In the genomic region with DNA sequence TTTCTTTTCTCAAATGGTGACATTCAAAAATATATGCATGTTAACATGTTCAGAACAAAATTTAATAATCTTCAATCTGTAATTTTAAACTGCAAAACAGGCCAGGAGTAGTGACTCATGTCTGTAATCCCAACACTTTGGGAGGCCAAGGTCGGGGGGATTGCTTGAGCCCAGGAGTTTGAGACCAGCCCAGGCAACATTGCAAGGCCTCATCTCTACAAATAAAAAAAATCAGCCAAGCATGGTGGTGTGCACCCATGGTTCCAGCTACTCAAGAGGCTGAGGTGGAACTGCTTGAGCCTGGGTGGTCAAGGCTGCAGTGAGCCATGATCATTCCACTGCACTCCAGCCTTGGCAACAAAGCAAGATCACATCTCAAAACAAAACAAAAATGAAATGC, we compare ENCODE assay signal across 19 cellular contexts.
DNase-seq lines count a peak whose midpoint lies in the region; ATAC-seq, FAIRE-seq and TF ChIP-seq lines count a peak whose summit lies in the region.
"Had no signal": no experiment of that assay in that cellular context is flagged by ENCODE, and none has a peak within 500 bp of the region (broad histone marks: within the 10 kb centered on the region; RNA-seq: fewer than 3 reads in every experiment).

No MANE protein-coding gene starts in this region.

- H3K36me3 ChIP-seq in GM23338 (ENCODE audit: insufficient read depth), result no peaks in the 10 kb centered on the region
- H3K36me3 ChIP-seq in mesendoderm (ENCODE audit: control insufficient read depth, insufficient read depth, low read length), result no peaks in the 10 kb centered on the region
- H3K36me3 ChIP-seq: BE2C, HAP-1 had no signal

- no peak for TF ChIP-seq RAD21 in A549 (conservative IDR thresholded peaks at IDR 0.05 in 1 of 2, IDR thresholded peaks at IDR 0.05 in 1 of 2)

- no peak for TF ChIP-seq EP300 in A549 (IDR thresholded peaks at IDR 0.05)

- no peak for TF ChIP-seq POLR2A in A549 (IDR thresholded peaks at IDR 0.05; ENCODE audit: low read length)

- ATAC-seq in A549, result peak in 1 of 2 experiments; percentile 61; a peak in 3 of 6 replicates
- ATAC-seq in GM23338, result no peak

- H3K4me3 Mint-ChIP-seq in GM23338, result no peak overlapping the region
- no peak overlapping the region for H3K4me3 Mint-ChIP-seq in HFFc6
- H3K4me3 Mint-ChIP-seq: CD4-positive, CD25-positive, alpha-beta regulatory T cell; CD8-positive, alpha-beta memory T cell had no signal

- H3K4me1 Mint-ChIP-seq in GM23338 (peaks cover 63% of the 10 kb centered on the region), HFFc6 (ENCODE audit: low read depth) (0 out of 2 replicates have a peak, but pooled peaks cover 12% of the 10 kb centered on the region)
- H3K4me1 Mint-ChIP-seq: CD4-positive, CD25-positive, alpha-beta regulatory T cell; CD8-positive, alpha-beta memory T cell had no signal

- H3K27ac Mint-ChIP-seq in GM23338 (peak overlapping the region; percentile 78; the same call in 1 of the 2 replicates), HFFc6 (no peak overlapping the region)
- H3K27ac Mint-ChIP-seq: CD4-positive, CD25-positive, alpha-beta regulatory T cell; CD8-positive, alpha-beta memory T cell had no signal

- H2AK5ac ChIP-seq in mesendoderm (ENCODE audit: low read length), result no peak overlapping the region

- H2BK5ac ChIP-seq in mesendoderm (ENCODE audit: low read length), result no peak overlapping the region

- H3K9me3 Mint-ChIP-seq in GM23338, result no peaks in the 10 kb centered on the region
- H3K9me3 Mint-ChIP-seq in HFFc6, result no peaks in the 10 kb centered on the region

- no peak overlapping the region for H3K56ac ChIP-seq in mesendoderm (ENCODE audit: low read length)

- H4K20me1 ChIP-seq in GM23338 (replicated peaks; ENCODE audit: insufficient read depth), result no peaks in the 10 kb centered on the region

- 0% methylated on average over 1 of the region's 1 CpG for WGBS in A549 (ENCODE audit: missing lambda C conversion rate)
- WGBS in mesendoderm (ENCODE audit: extremely low coverage, insufficient coverage, low lambda C conversion rate), result no CpG with 5 or more reads among the region's 1 CpG

- no peaks in the 10 kb centered on the region for H3K79me1 ChIP-seq in mesendoderm (ENCODE audit: low read length)

- H3K4me2 ChIP-seq in A549 (peak overlapping the region; percentile 60), GM23338 (peak overlapping the region; percentile 42), mesendoderm (ENCODE audit: low read length) (no peak overlapping the region)

- H4K5ac ChIP-seq in mesendoderm (ENCODE audit: low read length), result no peak overlapping the region

- CTCF ChIA-PET in A549 (lab: Yijun Ruan, JAX), result no interaction called here

- H3K36me3 Mint-ChIP-seq in GM23338 (ENCODE audit: low read depth) (no peaks in the 10 kb centered on the region), HFFc6 (ENCODE audit: low read depth) (no peaks in the 10 kb centered on the region)
- H3K36me3 Mint-ChIP-seq: CD4-positive, CD25-positive, alpha-beta regulatory T cell; CD8-positive, alpha-beta memory T cell had no signal

- no peak for FAIRE-seq in A549 (lab: Jason Lieb, UNC)
- FAIRE-seq: D721Med, H1 had no signal

- H2BK15ac ChIP-seq in mesendoderm (replicated peaks; ENCODE audit: low read depth), result no peak overlapping the region

- H3K9ac ChIP-seq in mesendoderm (ENCODE audit: low read length), result no peak overlapping the region

- H3K27me3 ChIP-seq in GM23338 (ENCODE audit: insufficient read depth) (no peaks in the 10 kb centered on the region), mesendoderm (ENCODE audit: insufficient read depth, low read length, poor library complexity) (no peaks in the 10 kb centered on the region)
- H3K27me3 ChIP-seq: BE2C had no signal

- H3F3A ChIP-seq in GM23338 (replicated peaks; ENCODE audit: low read depth), result no peaks in the 10 kb centered on the region

- no peak overlapping the region for H3K4ac ChIP-seq in mesendoderm (ENCODE audit: low read depth, low read length)

- TF ChIP-seq CTCF in A549 (IDR thresholded peaks at IDR 0.05), result no peak
- no peak for TF ChIP-seq CTCF in GM23338 (conservative IDR thresholded peaks at IDR 0.05; ENCODE audit: low read depth in 2 of 2)
- TF ChIP-seq CTCF in HFFc6 (IDR thresholded peaks at IDR 0.05), result no peak

- H4K8ac ChIP-seq in mesendoderm (ENCODE audit: low read depth, low read length), result no peak overlapping the region

- no peaks in the 10 kb centered on the region for H3K9me2 ChIP-seq in GM23338 (ENCODE audit: insufficient read depth)

- POLR2A ChIA-PET in A549 (lab: Yijun Ruan, JAX), result no interaction called here

- H3K79me2 ChIP-seq in GM23338 (replicated peaks; ENCODE audit: insufficient read depth) (peaks cover 18% of the 10 kb centered on the region), mesendoderm (ENCODE audit: control insufficient read depth, insufficient read depth, low read length) (no peaks in the 10 kb centered on the region)

- H2AFZ ChIP-seq in GM23338, result no peak overlapping the region

- H3K4me1 ChIP-seq in A549, result peaks cover 98% of the 10 kb centered on the region
- H3K4me1 ChIP-seq in GM23338 (ENCODE audit: insufficient read depth), result peaks cover 39% of the 10 kb centered on the region
- peaks cover 2% of the 10 kb centered on the region for H3K4me1 ChIP-seq in mesendoderm (ENCODE audit: control insufficient read depth, low read depth, low read length)
- H3K4me1 ChIP-seq: HAP-1 had no signal

- H3K23ac ChIP-seq in mesendoderm (ENCODE audit: low read length), result peak overlapping the region; percentile 98

- no peak overlapping the region for H2BK120ac ChIP-seq in mesendoderm (ENCODE audit: low read depth, low read length)

- H3K4me3 ChIP-seq in A549 (no peak overlapping the region), GM23338 (no peak overlapping the region), mesendoderm (ENCODE audit: low read length) (no peak overlapping the region)
- H3K4me3 ChIP-seq: HAP-1 had no signal

- H3K27ac ChIP-seq in A549 (peak overlapping the region; percentile 95 to 100), GM23338 (ENCODE audit: low read depth) (no peak overlapping the region), mesendoderm (ENCODE audit: low read depth, low read length) (no peak overlapping the region)

- peaks cover 2% of the 10 kb centered on the region for H3K27me3 Mint-ChIP-seq in GM23338 (ENCODE audit: insufficient read depth, low read depth, poor library complexity)
- no peaks in the 10 kb centered on the region; the same call in 1 of the 2 replicates for H3K27me3 Mint-ChIP-seq in HFFc6 (ENCODE audit: insufficient read depth)
- H3K27me3 Mint-ChIP-seq: CD4-positive, CD25-positive, alpha-beta regulatory T cell; CD8-positive, alpha-beta memory T cell had no signal

- H3K9me3 ChIP-seq in A549, result no peaks in the 10 kb centered on the region
- H3K9me3 ChIP-seq: BE2C, HAP-1 had no signal

- H3K18ac ChIP-seq in mesendoderm (ENCODE audit: low read length), result no peak overlapping the region

- DNase-seq in A549 (ENCODE audit: low read depth in 1 of 2, low spot score in 1 of 2), result peak in 1 of 2 experiments; percentile 50
- no peak for DNase-seq in GM23338 (ENCODE audit: low spot score)
- DNase-seq in glomerular visceral epithelial cell (ENCODE audit: extremely low spot score), result peak; percentile 72
- no peak for DNase-seq in mesendoderm
- no peak for DNase-seq in activated CD4-positive, alpha-beta T cell treated with anti-CD3 and anti-CD28 coated beads, Interleukin-2, amount 50 U/mL, for 48 hours
- DNase-seq in NCI-H1694 treated with DMSO at 0.1 percent for 48 hours (lab: John Stamatoyannopoulos, UW), result no peak
- no peak for DNase-seq in HFFc6
- DNase-seq: 8988T; BE2C; C1 segment of cervical spinal cord; CD4-positive, CD25-positive, alpha-beta regulatory T cell; CD8-positive, alpha-beta memory T cell; COR-L47; DMS79 treated with DMSO at 0.1 percent for 48 hours; GF-D8; KG1 had no signal

TF ChIP-seq in A549, 52 proteins besides CTCF, POLR2A, EP300 and RAD21:
- TF ChIP-seq FOSL2 (IDR thresholded peaks at IDR 0.05) (no peak), FOSL2 (CRISPR knock-in tag; IDR thresholded peaks at IDR 0.05) (peak; percentile 51), TP53 (CRISPR knock-in tag; IDR thresholded peaks at IDR 0.05) (no peak)

TF ChIP-seq in GM23338, 12 proteins besides CTCF, POLR2A, EP300 and RAD21 (continues in another document):
- TF ChIP-seq NANOG (IDR thresholded peaks at IDR 0.05; ENCODE audit: borderline replicate concordance) (no peak), ZNF331 (CRISPR knock-in tag; IDR thresholded peaks at IDR 0.05; ENCODE audit: low read depth) (no peak), STAT1 (IDR thresholded peaks at IDR 0.05; ENCODE audit: unreplicated experiment) (no peak), JUNB (IDR thresholded peaks at IDR 0.05; ENCODE audit: unreplicated experiment) (no peak)
- TF ChIP-seq, protein P1, sequence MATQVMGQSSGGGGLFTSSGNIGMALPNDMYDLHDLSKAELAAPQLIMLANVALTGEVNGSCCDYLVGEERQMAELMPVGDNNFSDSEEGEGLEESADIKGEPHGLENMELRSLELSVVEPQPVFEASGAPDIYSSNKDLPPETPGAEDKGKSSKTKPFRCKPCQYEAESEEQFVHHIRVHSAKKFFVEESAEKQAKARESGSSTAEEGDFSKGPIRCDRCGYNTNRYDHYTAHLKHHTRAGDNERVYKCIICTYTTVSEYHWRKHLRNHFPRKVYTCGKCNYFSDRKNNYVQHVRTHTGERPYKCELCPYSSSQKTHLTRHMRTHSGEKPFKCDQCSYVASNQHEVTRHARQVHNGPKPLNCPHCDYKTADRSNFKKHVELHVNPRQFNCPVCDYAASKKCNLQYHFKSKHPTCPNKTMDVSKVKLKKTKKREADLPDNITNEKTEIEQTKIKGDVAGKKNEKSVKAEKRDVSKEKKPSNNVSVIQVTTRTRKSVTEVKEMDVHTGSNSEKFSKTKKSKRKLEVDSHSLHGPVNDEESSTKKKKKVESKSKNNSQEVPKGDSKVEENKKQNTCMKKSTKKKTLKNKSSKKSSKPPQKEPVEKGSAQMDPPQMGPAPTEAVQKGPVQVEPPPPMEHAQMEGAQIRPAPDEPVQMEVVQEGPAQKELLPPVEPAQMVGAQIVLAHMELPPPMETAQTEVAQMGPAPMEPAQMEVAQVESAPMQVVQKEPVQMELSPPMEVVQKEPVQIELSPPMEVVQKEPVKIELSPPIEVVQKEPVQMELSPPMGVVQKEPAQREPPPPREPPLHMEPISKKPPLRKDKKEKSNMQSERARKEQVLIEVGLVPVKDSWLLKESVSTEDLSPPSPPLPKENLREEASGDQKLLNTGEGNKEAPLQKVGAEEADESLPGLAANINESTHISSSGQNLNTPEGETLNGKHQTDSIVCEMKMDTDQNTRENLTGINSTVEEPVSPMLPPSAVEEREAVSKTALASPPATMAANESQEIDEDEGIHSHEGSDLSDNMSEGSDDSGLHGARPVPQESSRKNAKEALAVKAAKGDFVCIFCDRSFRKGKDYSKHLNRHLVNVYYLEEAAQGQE (IDR thresholded peaks at IDR 0.05; ENCODE audit: unreplicated experiment), result no peak

Comparison
In these comparisons a context has a peak if more than half of its experiments do, and no peak if none do; other contexts are left out.
1. H3K27ac ChIP-seq: peak in A549 (2 of 2); none in GM23338 (single experiment) and mesendoderm (single experiment).